ENCODE assay signal across 15 cellular contexts in genomic region chr22:44260216-44261035, GRCh38. TPM values are rescaled to one million over a fixed set of nuclear protein-coding genes. Genes with fewer than 3 reads are reported as not detected.
"Had no signal": no experiment of that assay in that cellular context is flagged by ENCODE, and none has a peak within 500 bp of the region (broad histone marks: within the 10 kb centered on the region; RNA-seq: fewer than 3 reads in every experiment).

No MANE protein-coding gene starts in this region.

- H3K27ac Mint-ChIP-seq: activated CD4-positive, alpha-beta T cell treated with anti-CD3 and anti-CD28 coated beads for 36 hours; activated CD8-positive, alpha-beta T cell treated with anti-CD3 and anti-CD28 coated beads for 36 hours; activated naive CD8-positive, alpha-beta T cell treated with anti-CD3 and anti-CD28 coated beads for 36 hours had no signal

- H3K36me3 ChIP-seq: ascending aorta, cardiac muscle cell, colonic mucosa, gastrocnemius medialis, heart right ventricle had no signal

- H3K4me3 ChIP-seq: ascending aorta, cardiac muscle cell, colonic mucosa, gastrocnemius medialis, heart right ventricle had no signal

- H3K4me1 Mint-ChIP-seq: activated CD4-positive, alpha-beta T cell treated with anti-CD3 and anti-CD28 coated beads for 36 hours had no signal

- ATAC-seq: activated CD4-positive, alpha-beta T cell treated with anti-CD3 and anti-CD28 coated beads for 36 hours; activated CD8-positive, alpha-beta T cell treated with anti-CD3 and anti-CD28 coated beads for 36 hours; gastrocnemius medialis; heart right ventricle; left ventricle myocardium superior; right cardiac atrium had no signal

- H3K4me1 ChIP-seq: ascending aorta, colonic mucosa, gastrocnemius medialis had no signal

- H3K9me3 Mint-ChIP-seq: activated CD8-positive, alpha-beta T cell treated with anti-CD3 and anti-CD28 coated beads for 36 hours; activated naive CD8-positive, alpha-beta T cell treated with anti-CD3 and anti-CD28 coated beads for 36 hours had no signal

- H3K36me3 Mint-ChIP-seq: activated naive CD8-positive, alpha-beta T cell treated with anti-CD3 and anti-CD28 coated beads for 36 hours had no signal

- H3K4me3 Mint-ChIP-seq: activated CD4-positive, alpha-beta T cell treated with anti-CD3 and anti-CD28 coated beads for 36 hours; activated CD8-positive, alpha-beta T cell treated with anti-CD3 and anti-CD28 coated beads for 36 hours; activated naive CD8-positive, alpha-beta T cell treated with anti-CD3 and anti-CD28 coated beads for 36 hours had no signal

- H3K27ac ChIP-seq: ascending aorta, cardiac muscle cell, colonic mucosa, gastrocnemius medialis, heart right ventricle had no signal

- DNase-seq: activated CD4-positive, alpha-beta T cell treated with anti-CD3 and anti-CD28 coated beads for 36 hours; activated CD8-positive, alpha-beta T cell treated with anti-CD3 and anti-CD28 coated beads for 36 hours; activated naive CD8-positive, alpha-beta T cell treated with anti-CD3 and anti-CD28 coated beads for 36 hours; colonic mucosa; effector CD8-positive, alpha-beta T cell; gastrocnemius medialis; heart right ventricle; left ventricle myocardium superior; mesenchymal stem cell; right cardiac atrium; SHP77 treated with DMSO at 0.1 percent for 48 hours; stimulated activated naive CD4-positive, alpha-beta T cell treated with Interleukin-2 at 50 U/mL for 16 hours; T-helper 2 cell had no signal

- H3K27me3 ChIP-seq: ascending aorta, cardiac muscle cell, colonic mucosa had no signal

- H3K9me3 ChIP-seq: ascending aorta, colonic mucosa, gastrocnemius medialis had no signal

RNA-seq across cellular contexts. Expression of gene SHISAL1, which starts 52.3 kb away (rescaled TPM):
- total RNA-seq: activated CD4-positive, alpha-beta T cell treated with anti-CD3 and anti-CD28 coated beads for 36 hours; activated CD8-positive, alpha-beta T cell treated with anti-CD3 and anti-CD28 coated beads for 36 hours; activated naive CD8-positive, alpha-beta T cell treated with anti-CD3 and anti-CD28 coated beads for 36 hours had no signal
